In the genomic region with DNA sequence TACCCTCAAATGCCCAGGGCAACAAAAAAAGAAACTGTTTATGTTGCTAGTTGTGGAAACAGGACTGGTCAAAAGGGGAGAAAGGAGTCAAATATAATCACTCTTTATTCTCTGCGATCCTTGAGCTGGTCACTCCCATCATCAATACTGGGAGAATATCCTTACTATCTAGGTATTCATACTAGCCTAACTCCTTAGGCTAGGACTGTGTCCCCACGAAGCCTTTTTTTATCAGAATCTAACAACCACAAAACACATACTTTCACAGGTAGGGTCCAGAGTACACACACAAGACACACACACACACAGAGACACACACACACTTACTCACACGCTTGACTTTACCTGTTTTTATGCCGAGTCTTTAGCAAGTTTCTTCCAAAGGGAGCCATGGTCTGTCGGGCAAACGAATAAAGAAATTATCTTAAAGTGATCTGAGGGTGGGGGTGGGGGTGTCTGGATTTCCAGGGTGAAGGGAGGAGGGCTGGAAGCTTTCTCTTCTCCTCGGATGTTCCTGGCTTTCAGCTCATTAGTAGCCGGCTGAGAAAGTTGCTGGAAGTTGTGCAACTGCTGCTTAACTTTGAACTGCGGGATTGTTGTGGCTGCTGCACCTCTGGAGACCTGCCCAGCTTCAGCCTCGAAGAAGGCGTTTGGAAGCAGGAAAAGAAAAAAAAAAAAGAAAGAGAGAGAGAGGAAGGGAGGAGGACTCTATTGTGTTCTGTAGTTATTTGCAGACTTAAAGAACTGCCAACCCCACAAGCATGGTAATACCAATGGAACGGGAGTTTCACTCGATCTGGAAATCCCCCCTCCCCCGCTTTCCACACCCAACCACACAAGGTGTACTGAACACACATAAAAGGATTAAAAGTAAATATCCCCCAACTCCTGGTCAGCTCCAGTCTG, we compare ENCODE assay signal across 10 cellular contexts. TPM values are rescaled to one million over a fixed set of nuclear protein-coding genes. Genes with fewer than 3 reads are reported as not detected.
DNase-seq lines count a peak whose midpoint lies in the region; FAIRE-seq and TF ChIP-seq lines count a peak whose summit lies in the region.
"Had no signal": no experiment of that assay in that cellular context is flagged by ENCODE, and none has a peak within 500 bp of the region (broad histone marks: within the 10 kb centered on the region; RNA-seq: fewer than 3 reads in every experiment).

A gene (minus strand): TSS at position 600 of the 906 bp plus-strand sequence. CDS start 208 bp downstream, at position 392.

- peaks cover 25% of the 10 kb centered on the region for H3K4me1 Mint-ChIP-seq in osteocyte (ENCODE audit: unreplicated experiment)
- H3K4me1 Mint-ChIP-seq: naive B cell had no signal

- DNase-seq in DMS53 treated with DMSO at 0.1 percent for 48 hours (lab: John Stamatoyannopoulos, UW; ENCODE audit: unreplicated experiment) (peak; percentile 5), fibroblast of the aortic adventitia (ENCODE audit: low read depth) (peak; percentile 98), osteocyte (ENCODE audit: extremely low spot score, unreplicated experiment) (no peak), GM12891 (ENCODE audit: insufficient read length, low spot score) (no peak), NCI-H1417 (lab: John Stamatoyannopoulos, UW) (no peak), NCI-H748 treated with DMSO at 0.1 percent for 48 hours (lab: John Stamatoyannopoulos, UW) (no peak), T-helper 9 cell (no peak)
- DNase-seq: naive B cell had no signal

- H3K27me3 Mint-ChIP-seq in osteocyte (ENCODE audit: unreplicated experiment): no peaks in the 10 kb centered on the region

- TF ChIP-seq POLR2A in GM12891 (IDR thresholded peaks at IDR 0.05; ENCODE audit: low read depth, low read length): no peak

- peak within 1 kb of the TSS; percentile 45 for H3K27ac Mint-ChIP-seq in osteocyte (ENCODE audit: unreplicated experiment)

- H3K4me3 Mint-ChIP-seq in osteocyte (ENCODE audit: unreplicated experiment): peak within 1 kb of the TSS; percentile 59
- H3K4me3 Mint-ChIP-seq: naive B cell had no signal

- TF ChIP-seq CTCF in fibroblast of the aortic adventitia (IDR thresholded peaks at IDR 0.05; ENCODE audit: insufficient read depth, low read length) (no peak), osteocyte (IDR thresholded peaks at IDR 0.05) (no peak)

- no peaks in the 10 kb centered on the region for H3K36me3 Mint-ChIP-seq in osteocyte (ENCODE audit: unreplicated experiment)
- H3K36me3 Mint-ChIP-seq: naive B cell had no signal

- peak within 1 kb of the TSS; percentile 68 for H3K4me3 ChIP-seq in fibroblast of the aortic adventitia (ENCODE audit: low read depth, low read length)

- FAIRE-seq in GM12891 (lab: Jason Lieb, UNC): no peak

- H3K9me3 Mint-ChIP-seq in osteocyte (ENCODE audit: unreplicated experiment): no peaks in the 10 kb centered on the region
- H3K9me3 Mint-ChIP-seq: naive B cell had no signal

TF ChIP-seq in PFSK-1, 5 proteins besides CTCF, POLR2A, EP300 and RAD21:
- TF ChIP-seq POLR2AphosphoS5 (IDR thresholded peaks at IDR 0.05; ENCODE audit: low read depth, low read length) (no peak), FOXP2 (optimal IDR thresholded peaks at IDR 0.05; ENCODE audit: borderline replicate concordance, extremely low read depth, extremely low read length, insufficient read depth) (no peak), SIN3A (IDR thresholded peaks at IDR 0.05; ENCODE audit: borderline replicate concordance, insufficient read depth, low read length) (0 out of 2 replicates have a peak, but pooled peaks have one; percentile 18)

TF ChIP-seq in GM12891, 5 proteins besides CTCF, POLR2A, EP300 and RAD21:
- TF ChIP-seq SPI1 (IDR thresholded peaks at IDR 0.05; ENCODE audit: low read depth, low read length) (no peak), TAF1 (IDR thresholded peaks at IDR 0.05; ENCODE audit: low read depth, low read length) (no peak), POLR2AphosphoS5 (IDR thresholded peaks at IDR 0.05; ENCODE audit: low read depth, low read length) (no peak), POU2F2 (IDR thresholded peaks at IDR 0.05; ENCODE audit: low read depth, low read length) (no peak), PAX5 (IDR thresholded peaks at IDR 0.05; ENCODE audit: insufficient read depth, low read length, severe bottlenecking) (no peak)

RNA-seq across cellular contexts. Expression of the gene that starts here (rescaled TPM):
- 0.08 TPM for polyA plus RNA-seq in PFSK-1 (2012; ENCODE audit: insufficient read length, low read depth)
- total RNA-seq in fibroblast of the aortic adventitia (ENCODE audit: low replicate concordance): 7.7 and 8.5 TPM in 2 replicates
- total RNA-seq in osteocyte: 0.16 TPM in 2 replicates
- not detected for polyA plus RNA-seq in GM12891 (2012; ENCODE audit: low read depth, missing spikeins)
- total RNA-seq: T-helper 1 cell treated with Interleukin-12 subunit alpha and Interleukin-12 subunit beta and Interleukin-4 antibody, amounts not matched to agents 30 ng/mL and 1 ng/mL, for 36 hours had no signal

Comparison
In these comparisons a context has a peak if more than half of its experiments do, and no peak if none do; other contexts are left out.
1. DNase-seq: peak in DMS53 treated with DMSO at 0.1 percent for 48 hours (single experiment) and fibroblast of the aortic adventitia (single experiment); none in osteocyte (single experiment), GM12891 (single experiment), NCI-H1417 (0 of 3), NCI-H748 treated with DMSO at 0.1 percent for 48 hours (single experiment) and T-helper 9 cell (single experiment).